Comparison of ENCODE assay signal across 23 cellular contexts in genomic region chr4:17063870-17064269, GRCh38.
DNase-seq lines count a peak whose midpoint lies in the region; ATAC-seq and TF ChIP-seq lines count a peak whose summit lies in the region.
"Had no signal": no experiment of that assay in that cellular context is flagged by ENCODE, and none has a peak within 500 bp of the region (broad histone marks: within the 10 kb centered on the region; RNA-seq: fewer than 3 reads in every experiment).

No MANE protein-coding gene starts in this region.

- no peaks in the 10 kb centered on the region for H3K9me3 Mint-ChIP-seq in endothelial cell (ENCODE audit: unreplicated experiment)
- H3K9me3 Mint-ChIP-seq: activated naive CD4-positive, alpha-beta T cell treated with anti-CD3 and anti-CD28 coated beads for 36 hours; neural progenitor cell had no signal

- H3K27me3 Mint-ChIP-seq in endothelial cell (ENCODE audit: unreplicated experiment), result no peaks in the 10 kb centered on the region
- H3K27me3 Mint-ChIP-seq: CD4-positive, CD25-positive, alpha-beta regulatory T cell had no signal

- DNase-seq in AG08395 (ENCODE audit: low spot score), result peak; percentile 66
- peak; percentile 76 for DNase-seq in HCEC 1CT
- peak; percentile 60 for DNase-seq in astrocyte of the spinal cord (ENCODE audit: low read depth, low spot score)
- DNase-seq in iris pigment epithelial cell (ENCODE audit: low read depth), result peak; percentile 70
- no peak for DNase-seq in SIG-M5 treated with dmso at 0.1 percent for 504 hours (lab: John Stamatoyannopoulos, UW; ENCODE audit: unreplicated experiment)
- no peak for DNase-seq in G401 (ENCODE audit: low spot score)
- DNase-seq in endothelial cell (ENCODE audit: low spot score), result no peak
- DNase-seq: activated CD8-positive, alpha-beta T cell treated with anti-CD3 and anti-CD28 coated beads, Interleukin-2, amount 10 ng/mL, durations not matched to agents 7 days and 5 days; activated naive CD4-positive, alpha-beta T cell treated with anti-CD3 and anti-CD28 coated beads for 36 hours; activated T-cell treated with anti-CD3 and anti-CD28 coated beads, Interleukin-2, amount 50 U/mL, for 4 hours; aorta; CD4-positive, CD25-positive, alpha-beta regulatory T cell; cerebellar nuclear complex; effector memory CD8-positive, alpha-beta T cell; GF-D8; hippocampal formation; mucosa of descending colon; NCI-H1105 treated with DMSO at 0.1 percent for 48 hours; NCI-H510A; RPMI8226 had no signal

- no peak for ATAC-seq in GM18907 (IDR thresholded peaks at IDR 0.05; ENCODE audit: unreplicated experiment)
- ATAC-seq: activated CD8-positive, alpha-beta T cell treated with anti-CD3 and anti-CD28 coated beads, Interleukin-2, amount 10 ng/mL, durations not matched to agents 7 days and 5 days; activated T-cell treated with anti-CD3 and anti-CD28 coated beads, Interleukin-2, amount 50 U/mL, for 4 hours; effector memory CD8-positive, alpha-beta T cell; HCT116; mucosa of descending colon had no signal

- no peak overlapping the region for H3K4me3 Mint-ChIP-seq in endothelial cell (ENCODE audit: unreplicated experiment)
- H3K4me3 Mint-ChIP-seq: activated CD8-positive, alpha-beta T cell treated with anti-CD3 and anti-CD28 coated beads, Interleukin-2, amount 10 ng/mL, durations not matched to agents 7 days and 5 days; activated naive CD4-positive, alpha-beta T cell treated with anti-CD3 and anti-CD28 coated beads for 36 hours; activated T-cell treated with anti-CD3 and anti-CD28 coated beads, Interleukin-2, amount 50 U/mL, for 4 hours; CD4-positive, CD25-positive, alpha-beta regulatory T cell; effector memory CD8-positive, alpha-beta T cell; neural progenitor cell had no signal

- H3K4me1 Mint-ChIP-seq in endothelial cell (ENCODE audit: unreplicated experiment), result no peaks in the 10 kb centered on the region
- H3K4me1 Mint-ChIP-seq: CD4-positive, CD25-positive, alpha-beta regulatory T cell; neural progenitor cell had no signal

- H3K36me3 Mint-ChIP-seq in endothelial cell (ENCODE audit: low read depth, unreplicated experiment), result no peaks in the 10 kb centered on the region
- H3K36me3 Mint-ChIP-seq: CD4-positive, CD25-positive, alpha-beta regulatory T cell; neural progenitor cell had no signal

- no peak for TF ChIP-seq CTCF in astrocyte of the spinal cord (IDR thresholded peaks at IDR 0.05; ENCODE audit: low read depth, low read length)
- TF ChIP-seq CTCF in endothelial cell (IDR thresholded peaks at IDR 0.05; ENCODE audit: unreplicated experiment), result no peak

- in situ Hi-C loops in astrocyte of the spinal cord (cut with HindIII; ENCODE audit: low sequenced_read_pairs) (no loop called here), G401 (cut with HindIII; ENCODE audit: low sequenced_read_pairs) (no loop called here)

- no peak overlapping the region for H3K4me3 ChIP-seq in astrocyte of the spinal cord (ENCODE audit: low read depth, low read length)
- H3K4me3 ChIP-seq: mucosa of descending colon, neural progenitor cell had no signal

- no peak overlapping the region for H3K27ac Mint-ChIP-seq in endothelial cell (ENCODE audit: unreplicated experiment)
- H3K27ac Mint-ChIP-seq: activated CD8-positive, alpha-beta T cell treated with anti-CD3 and anti-CD28 coated beads, Interleukin-2, amount 10 ng/mL, durations not matched to agents 7 days and 5 days; activated naive CD4-positive, alpha-beta T cell treated with anti-CD3 and anti-CD28 coated beads for 36 hours; CD4-positive, CD25-positive, alpha-beta regulatory T cell; effector memory CD8-positive, alpha-beta T cell; neural progenitor cell had no signal

Comparison
In these comparisons a context has a peak if more than half of its experiments do, and no peak if none do; other contexts are left out.
1. DNase-seq: peak in AG08395 (single experiment), HCEC 1CT (single experiment), astrocyte of the spinal cord (single experiment) and iris pigment epithelial cell (single experiment); none in SIG-M5 treated with dmso at 0.1 percent for 504 hours (single experiment), G401 (single experiment) and endothelial cell (single experiment).